In the genomic region with DNA sequence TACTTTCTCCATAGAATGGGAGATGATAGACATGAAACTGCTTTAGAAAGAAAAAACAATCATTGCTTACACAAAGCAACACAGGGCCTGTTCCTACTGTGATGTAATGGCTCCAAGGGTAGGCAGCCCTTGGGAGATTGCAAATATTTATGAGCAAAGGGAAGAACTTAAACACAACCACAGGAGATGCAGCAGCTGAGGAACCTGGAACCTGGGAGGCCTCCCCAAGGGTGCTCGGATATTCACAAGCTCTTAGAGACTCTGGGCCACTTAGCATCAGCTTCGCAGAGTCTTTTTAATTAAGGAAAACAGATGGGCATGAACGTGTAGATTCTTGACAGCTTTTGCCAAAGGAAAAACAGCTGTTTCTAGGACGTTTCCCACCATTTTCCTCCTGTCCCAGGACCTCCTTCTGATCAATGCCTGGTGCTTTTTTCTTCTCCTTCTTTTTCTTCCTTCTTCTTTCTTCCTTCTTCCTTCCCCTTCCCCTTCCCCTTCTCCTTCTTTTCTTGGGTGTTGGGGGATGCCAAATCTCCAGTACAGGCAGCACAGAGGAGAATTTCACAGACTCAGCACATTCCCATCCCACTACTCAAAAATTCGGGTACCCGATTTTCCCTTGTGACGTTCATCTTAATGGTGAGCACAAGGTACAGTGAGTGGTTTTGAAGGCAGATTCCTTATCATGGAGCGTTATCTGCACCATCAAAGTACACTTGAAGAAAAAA, we compare ENCODE assay signal across 20 cellular contexts. TPM values are rescaled to one million over a fixed set of nuclear protein-coding genes. Genes with fewer than 3 reads are reported as not detected.
A peak's percentile ranks its signal among the peaks of the same experiment; 100 is the strongest.
DNase-seq lines count a peak whose midpoint lies in the region; ATAC-seq and TF ChIP-seq lines count a peak whose summit lies in the region.
"Had no signal": no experiment of that assay in that cellular context is flagged by ENCODE, and none has a peak within 500 bp of the region (broad histone marks: within the 10 kb centered on the region; RNA-seq: fewer than 3 reads in every experiment).

No MANE protein-coding gene starts in this region.

- intact Hi-C loops in naive thymus-derived CD4-positive, alpha-beta T cell (cut with micrococcal nuclease), result loop anchor here in 1 of 2 donors (2.0 kb wide), 1 partner anchor 36 kb away; no protein-coding TSS in a partner anchor

- no peak overlapping the region for H2BK15ac ChIP-seq in H9 (ENCODE audit: low read depth, low read length)

- H3K4me3 Mint-ChIP-seq in activated CD4-positive, alpha-beta T cell treated with anti-CD3 and anti-CD28 coated beads, Interleukin-2, amount 10 ng/mL, durations not matched to agents 7 days and 5 days, result peak overlapping the region; percentile 68
- H3K4me3 Mint-ChIP-seq in H9, result no peak overlapping the region
- peak overlapping the region; percentile 65 for H3K4me3 Mint-ChIP-seq in activated T-helper 17 cell treated with anti-CD3 and anti-CD28 coated beads, Interleukin-2, amount 50 U/mL, for 72 hours
- peak overlapping the region; percentile 74 to 87 (median 82) for H3K4me3 Mint-ChIP-seq in naive thymus-derived CD4-positive, alpha-beta T cell
- H3K4me3 Mint-ChIP-seq in endodermal cell, result no peak overlapping the region
- H3K4me3 Mint-ChIP-seq: activated B cell treated with CpG ODN at 0.5 μM for 24 hours had no signal

- no peaks in the 10 kb centered on the region for H3F3A ChIP-seq in SK-N-SH (replicated peaks; ENCODE audit: insufficient read depth)

- H3K23ac ChIP-seq in H9 (ENCODE audit: insufficient read length, low read depth, low read length), result no peak overlapping the region

- no peak overlapping the region for H3K4me2 ChIP-seq in H9 (ENCODE audit: insufficient read depth, insufficient read length, low read length)
- H3K4me2 ChIP-seq in SK-N-SH, result no peak overlapping the region

- POLR2A ChIA-PET in activated CD4-positive, alpha-beta T cell treated with anti-CD3 and anti-CD28 coated beads, Interleukin-2, amount 10 ng/mL, durations not matched to agents 7 days and 5 days (lab: Charles Lee), result interaction anchor here (0.8 kb wide), 1 partner anchor 26 kb away, joined by 4 read pairs; no protein-coding TSS in a partner anchor
- POLR2A ChIA-PET in naive thymus-derived CD4-positive, alpha-beta T cell (lab: Charles Lee), result interaction anchor here (0.9 to 7.0 kb wide), 7 partner anchors 10 to 47 kb away, joined by 3 to 62 read pairs (median 11); no protein-coding TSS in a partner anchor
- POLR2A ChIA-PET in SK-N-SH (lab: Yijun Ruan, JAX), result interaction anchor here (0.6 kb wide), 1 partner anchor 10 kb away, joined by 3 read pairs; no protein-coding TSS in a partner anchor

- no peak overlapping the region for H3K56ac ChIP-seq in H9 (ENCODE audit: insufficient read length, low read depth, low read length)

- H3K27ac Mint-ChIP-seq in activated CD4-positive, alpha-beta T cell treated with anti-CD3 and anti-CD28 coated beads, Interleukin-2, amount 10 ng/mL, durations not matched to agents 7 days and 5 days, result peak overlapping the region; percentile 90
- H3K27ac Mint-ChIP-seq in H9, result peak overlapping the region in 1 of 3 experiments; percentile 29; a peak in 2 of 7 replicates
- H3K27ac Mint-ChIP-seq in activated T-helper 17 cell treated with anti-CD3 and anti-CD28 coated beads, Interleukin-2, amount 50 U/mL, for 72 hours, result peak overlapping the region; percentile 61
- H3K27ac Mint-ChIP-seq in naive thymus-derived CD4-positive, alpha-beta T cell, result peak overlapping the region; percentile 81 to 99 (median 96)
- no peak overlapping the region for H3K27ac Mint-ChIP-seq in endodermal cell
- H3K27ac Mint-ChIP-seq: activated B cell treated with CpG ODN at 0.5 μM for 24 hours had no signal

- peaks cover 12% of the 10 kb centered on the region for H3K36me3 Mint-ChIP-seq in activated CD4-positive, alpha-beta T cell treated with anti-CD3 and anti-CD28 coated beads, Interleukin-2, amount 10 ng/mL, durations not matched to agents 7 days and 5 days (ENCODE audit: low read depth)
- H3K36me3 Mint-ChIP-seq in H9 (ENCODE audit: insufficient read depth in 1 of 3, low read depth in 3 of 3), result no peaks in the 10 kb centered on the region
- H3K36me3 Mint-ChIP-seq in activated T-helper 17 cell treated with anti-CD3 and anti-CD28 coated beads, Interleukin-2, amount 50 U/mL, for 72 hours (ENCODE audit: low read depth), result no peaks in the 10 kb centered on the region
- peaks cover 0 to 8% (median 0%) of the 10 kb centered on the region in 5 donors for H3K36me3 Mint-ChIP-seq in naive thymus-derived CD4-positive, alpha-beta T cell
- no peaks in the 10 kb centered on the region for H3K36me3 Mint-ChIP-seq in endodermal cell (ENCODE audit: low read depth)

- no peaks in the 10 kb centered on the region for H3K79me1 ChIP-seq in H9 (ENCODE audit: insufficient read depth, low read depth, low read length, poor library complexity, severe bottlenecking)

- H4K91ac ChIP-seq in H9 (ENCODE audit: insufficient read length, low read depth, low read length), result no peak overlapping the region

- H3K27ac ChIP-seq in H9 (ENCODE audit: insufficient read length, low read depth, low read length) (no peak overlapping the region), SK-N-SH (ENCODE audit: low read depth in 2 of 2, low read length in 1 of 2) (no peak overlapping the region), endodermal cell (ENCODE audit: low read depth, low read length) (no peak overlapping the region)
- peak overlapping the region; percentile 66 for H3K27ac ChIP-seq in naive thymus-derived CD4-positive, alpha-beta T cell (ENCODE audit: low read depth, low read length)
- H3K27ac ChIP-seq: pancreas, stomach, upper lobe of left lung had no signal

- H3K4me3 ChIP-seq in naive thymus-derived CD4-positive, alpha-beta T cell (ENCODE audit: low read length), result peak overlapping the region; percentile 32
- H3K4me3 ChIP-seq in SK-N-SH (ENCODE audit: low read depth in 2 of 2, low read length in 1 of 2), result no peak overlapping the region
- H3K4me3 ChIP-seq in endodermal cell (ENCODE audit: low read length), result no peak overlapping the region
- H3K4me3 ChIP-seq: pancreas, stomach, upper lobe of left lung had no signal

- H2BK20ac ChIP-seq in H9 (ENCODE audit: low read depth, low read length, poor library complexity, severe bottlenecking), result no peak overlapping the region

- no peak overlapping the region for H2BK5ac ChIP-seq in H9 (ENCODE audit: insufficient read length, low read length)

- H3K9me3 Mint-ChIP-seq in activated CD4-positive, alpha-beta T cell treated with anti-CD3 and anti-CD28 coated beads, Interleukin-2, amount 10 ng/mL, durations not matched to agents 7 days and 5 days, result no peaks in the 10 kb centered on the region
- H3K9me3 Mint-ChIP-seq in H9 (no peaks in the 10 kb centered on the region), endodermal cell (no peaks in the 10 kb centered on the region)
- no peaks in the 10 kb centered on the region for H3K9me3 Mint-ChIP-seq in activated T-helper 17 cell treated with anti-CD3 and anti-CD28 coated beads, Interleukin-2, amount 50 U/mL, for 72 hours
- H3K9me3 Mint-ChIP-seq in naive thymus-derived CD4-positive, alpha-beta T cell, result no peaks in the 10 kb centered on the region
- H3K9me3 Mint-ChIP-seq: activated B cell treated with CpG ODN at 0.5 μM for 24 hours had no signal

- H3K9me3 ChIP-seq in H9 (ENCODE audit: control insufficient read depth, low read depth, low read length) (no peaks in the 10 kb centered on the region), SK-N-SH (no peaks in the 10 kb centered on the region), endodermal cell (ENCODE audit: control insufficient read depth, low read length) (no peaks in the 10 kb centered on the region)
- H3K9me3 ChIP-seq in naive thymus-derived CD4-positive, alpha-beta T cell (ENCODE audit: control insufficient read depth in 2 of 3, low read length in 3 of 3), result no peaks in the 10 kb centered on the region
- H3K9me3 ChIP-seq: pancreas, stomach, upper lobe of left lung had no signal

- no peaks in the 10 kb centered on the region for H4K20me1 ChIP-seq in H9 (ENCODE audit: control insufficient read depth, insufficient read depth, insufficient read length)
- no peaks in the 10 kb centered on the region for H4K20me1 ChIP-seq in SK-N-SH (ENCODE audit: insufficient read depth)

- no peaks in the 10 kb centered on the region for H3K23me2 ChIP-seq in H9 (ENCODE audit: insufficient read length, low read depth, low read length, poor library complexity, severe bottlenecking)

- H3K79me2 ChIP-seq in H9 (ENCODE audit: insufficient read depth, low read length) (no peaks in the 10 kb centered on the region), SK-N-SH (ENCODE audit: insufficient read depth) (no peaks in the 10 kb centered on the region)

- no peak for ATAC-seq in activated T-helper 17 cell treated with anti-CD3 and anti-CD28 coated beads, Interleukin-2, amount 50 U/mL, for 72 hours (replicated peaks)
- no peak for ATAC-seq in naive thymus-derived CD4-positive, alpha-beta T cell
- ATAC-seq in GM18498 (IDR thresholded peaks at IDR 0.05; ENCODE audit: unreplicated experiment), result no peak
- ATAC-seq: pancreas had no signal

- no peak overlapping the region for H3K18ac ChIP-seq in H9 (ENCODE audit: insufficient read length, low read depth, low read length)

- no peak for TF ChIP-seq CTCF in H9 (conservative IDR thresholded peaks at IDR 0.05)
- no peak for TF ChIP-seq CTCF in SK-N-SH (IDR thresholded peaks at IDR 0.05)
- no peak for TF ChIP-seq CTCF in endodermal cell (conservative IDR thresholded peaks at IDR 0.05)

- H4K8ac ChIP-seq in H9 (replicated peaks; ENCODE audit: insufficient read length, low read depth, low read length), result no peak overlapping the region

- H2AFZ ChIP-seq in H9 (ENCODE audit: low read length) (no peak overlapping the region), SK-N-SH (ENCODE audit: low read depth) (no peak overlapping the region)

- WGBS in H9 (ENCODE audit: extremely low coverage, insufficient read length, low lambda C conversion rate), result no CpG with 5 or more reads among the region's 8 CpGs
- WGBS in SK-N-SH (ENCODE audit: low lambda C conversion rate), result 82% methylated on average over 8 of the region's 8 CpGs
- 86 to 87% methylated on average over 8 of the region's 8 CpGs for WGBS in endodermal cell (ENCODE audit: insufficient coverage in 1 of 2, insufficient read length in 1 of 2), 2 experiments

- no peak overlapping the region for H2AK5ac ChIP-seq in H9 (ENCODE audit: insufficient read length, low read length)

- H4K5ac ChIP-seq in H9 (ENCODE audit: insufficient read length, low read depth, low read length), result no peak overlapping the region

- H3K27me3 ChIP-seq in H9 (ENCODE audit: insufficient read depth, low read length) (no peaks in the 10 kb centered on the region), SK-N-SH (ENCODE audit: insufficient read depth) (no peaks in the 10 kb centered on the region), endodermal cell (ENCODE audit: control insufficient read depth, insufficient read depth, low read length, poor library complexity, severe bottlenecking) (no peaks in the 10 kb centered on the region)
- H3K27me3 ChIP-seq in naive thymus-derived CD4-positive, alpha-beta T cell (ENCODE audit: control insufficient read depth in 2 of 2, insufficient read depth in 2 of 2, low read length in 2 of 2), result no peaks in the 10 kb centered on the region
- H3K27me3 ChIP-seq: pancreas, stomach, upper lobe of left lung had no signal

- H3T11ph ChIP-seq in H9 (ENCODE audit: low read length), result no peak overlapping the region

- 0 out of 2 replicates have a peak, but pooled peaks cover 3% of the 10 kb centered on the region for H3K4me1 ChIP-seq in H9 (ENCODE audit: insufficient read depth, low read length)
- peaks cover 53 to 87% of the 10 kb centered on the region in 2 donors for H3K4me1 ChIP-seq in naive thymus-derived CD4-positive, alpha-beta T cell (ENCODE audit: control insufficient read depth in 2 of 2, insufficient read depth in 2 of 2, low read length in 2 of 2)
- H3K4me1 ChIP-seq in SK-N-SH (ENCODE audit: control insufficient read depth in 1 of 2, insufficient read depth in 2 of 2, low read depth in 1 of 2, low read length in 1 of 2), result peaks cover 0 to 27% of the 10 kb centered on the region in 2 experiments; a peak in 1 of 4 replicates
- no peaks in the 10 kb centered on the region for H3K4me1 ChIP-seq in endodermal cell (ENCODE audit: control insufficient read depth, insufficient read depth, low read length)
- H3K4me1 ChIP-seq: pancreas, stomach, upper lobe of left lung had no signal

- CTCF ChIA-PET in activated CD4-positive, alpha-beta T cell treated with anti-CD3 and anti-CD28 coated beads, Interleukin-2, amount 10 ng/mL, durations not matched to agents 7 days and 5 days (lab: Charles Lee), result interaction anchor here (0.8 to 2.2 kb wide), 5 partner anchors 9 to 47 kb away, joined by 3 to 9 read pairs (median 6); no protein-coding TSS in a partner anchor
- CTCF ChIA-PET in naive thymus-derived CD4-positive, alpha-beta T cell (lab: Charles Lee), result interaction anchor here (0.6 to 1.6 kb wide), 10 partner anchors 12 to 58 kb away, joined by 3 to 7 read pairs (median 4); no protein-coding TSS in a partner anchor
- CTCF ChIA-PET in SK-N-SH (lab: Yijun Ruan, JAX), result interaction anchor here (0.9 to 2.8 kb wide), 3 partner anchors 15 to 47 kb away, joined by 3 to 16 read pairs (median 5); no protein-coding TSS in a partner anchor

- no peaks in the 10 kb centered on the region for H3K9me2 ChIP-seq in SK-N-SH

- TF ChIP-seq EP300 in SK-N-SH (IDR thresholded peaks at IDR 0.05; ENCODE audit: borderline replicate concordance in 1 of 2, low read depth in 1 of 2, low read length in 1 of 2), result no peak

- H2BK120ac ChIP-seq in H9 (ENCODE audit: low read depth, low read length, poor library complexity, severe bottlenecking), result no peak overlapping the region

- peaks cover 83% of the 10 kb centered on the region for H3K4me1 Mint-ChIP-seq in activated CD4-positive, alpha-beta T cell treated with anti-CD3 and anti-CD28 coated beads, Interleukin-2, amount 10 ng/mL, durations not matched to agents 7 days and 5 days
- H3K4me1 Mint-ChIP-seq in H9, result peaks cover 10 to 11% of the 10 kb centered on the region in 2 experiments
- H3K4me1 Mint-ChIP-seq in activated T-helper 17 cell treated with anti-CD3 and anti-CD28 coated beads, Interleukin-2, amount 50 U/mL, for 72 hours, result peaks cover 42% of the 10 kb centered on the region
- H3K4me1 Mint-ChIP-seq in naive thymus-derived CD4-positive, alpha-beta T cell, result peaks cover 45 to 98% (median 85%) of the 10 kb centered on the region in 7 donors
- peaks cover 19% of the 10 kb centered on the region for H3K4me1 Mint-ChIP-seq in endodermal cell

- H3K4ac ChIP-seq in H9 (ENCODE audit: low read depth, low read length), result no peak overlapping the region

- DNase-seq in activated CD4-positive, alpha-beta T cell treated with anti-CD3 and anti-CD28 coated beads, Interleukin-2, amount 10 ng/mL, durations not matched to agents 7 days and 5 days, result no peak
- no peak for DNase-seq in activated CD4-positive, alpha-beta T cell treated with anti-CD3 and anti-CD28 coated beads for 48 hours
- DNase-seq in H9, result peak; percentile 6
- DNase-seq in naive thymus-derived CD4-positive, alpha-beta T cell, result peak in 5 of 9 donors; percentile 43 to 57 (median 49)
- DNase-seq in SK-N-SH, result no peak
- no peak for DNase-seq in endodermal cell
- DNase-seq: ACHN, activated B cell treated with CpG ODN at 0.5 μM for 24 hours, aorta, cerebellar nuclear complex, GOT3, islet precursor cell, MV-4-11, NCI-H187 treated with DMSO at 0.1 percent for 48 hours, NCI-H526, pancreas, stomach, upper lobe of left lung had no signal

- H3K36me3 ChIP-seq in naive thymus-derived CD4-positive, alpha-beta T cell (ENCODE audit: control insufficient read depth in 2 of 3, insufficient read depth in 3 of 3, low read length in 3 of 3), result no peaks in the 10 kb centered on the region
- H3K36me3 ChIP-seq in SK-N-SH (replicated peaks in 1 of 2; ENCODE audit: control insufficient read depth in 1 of 2, insufficient read depth in 2 of 2, low read length in 1 of 2) (no peaks in the 10 kb centered on the region), endodermal cell (ENCODE audit: control insufficient read depth, insufficient read depth, low read length) (no peaks in the 10 kb centered on the region)
- H3K36me3 ChIP-seq: pancreas, stomach, upper lobe of left lung had no signal

- H3K9ac ChIP-seq in H9 (ENCODE audit: extremely low read depth, insufficient read length, low read length), result no peak overlapping the region
- H3K9ac ChIP-seq in SK-N-SH, result no peak overlapping the region
- no peak overlapping the region for H3K9ac ChIP-seq in endodermal cell (ENCODE audit: extremely low read depth, low read length, poor library complexity, severe bottlenecking)

- no peak for TF ChIP-seq RAD21 in SK-N-SH (IDR thresholded peaks at IDR 0.05; ENCODE audit: low read length)

- H2BK12ac ChIP-seq in H9 (ENCODE audit: insufficient read length, low read depth, low read length), result no peak overlapping the region

- H3K27me3 Mint-ChIP-seq in activated CD4-positive, alpha-beta T cell treated with anti-CD3 and anti-CD28 coated beads, Interleukin-2, amount 10 ng/mL, durations not matched to agents 7 days and 5 days, result peaks cover 2% of the 10 kb centered on the region
- H3K27me3 Mint-ChIP-seq in H9 (ENCODE audit: low read depth), result peaks cover 15% of the 10 kb centered on the region
- no peaks in the 10 kb centered on the region for H3K27me3 Mint-ChIP-seq in activated T-helper 17 cell treated with anti-CD3 and anti-CD28 coated beads, Interleukin-2, amount 50 U/mL, for 72 hours
- peaks cover 0 to 18% (median 0%) of the 10 kb centered on the region in 5 donors for H3K27me3 Mint-ChIP-seq in naive thymus-derived CD4-positive, alpha-beta T cell
- H3K27me3 Mint-ChIP-seq in endodermal cell (ENCODE audit: insufficient read depth), result no peaks in the 10 kb centered on the region

- H3K14ac ChIP-seq in H9 (ENCODE audit: insufficient read depth, low read length), result no peak overlapping the region

RNA-seq across cellular contexts. Expression of a gene that starts 28.1 kb away (rescaled TPM):
- 100 to 1,000 TPM; 271 to 283 TPM for total RNA-seq in activated CD4-positive, alpha-beta T cell treated with anti-CD3 and anti-CD28 coated beads, Interleukin-2, amount 10 ng/mL, durations not matched to agents 7 days and 5 days
- total RNA-seq in H9 (2021) (17.2 and 18.2 TPM in 2 replicates), endodermal cell (10 to 100 TPM; 14.9 to 19.4 TPM)
- 10 to 100 TPM in 1 of 2 donors, 1 to 10 TPM in 1; 5.9 to 42.2 TPM for total RNA-seq in activated T-helper 17 cell treated with anti-CD3 and anti-CD28 coated beads, Interleukin-2, amount 50 U/mL, for 72 hours
- 1,000 to 10,000 TPM in 2 of 5 experiments, 100 to 1,000 TPM in 3; 203 to 1,066 (median 643) TPM for total RNA-seq in naive thymus-derived CD4-positive, alpha-beta T cell
- polyA plus RNA-seq in naive thymus-derived CD4-positive, alpha-beta T cell, result 100 to 1,000 TPM; 356 to 560 TPM
- polyA plus RNA-seq in SK-N-SH (2012; rRNA removed), result 2.3 and 2.7 TPM in 2 replicates
- polyA plus RNA-seq in SK-N-SH (2012; cell fraction: cytosol; rRNA removed), result 1.9 and 2.9 TPM in 2 replicates
- polyA plus RNA-seq in SK-N-SH (2012; cell fraction: nucleus; rRNA removed), result 4.0 and 4.4 TPM in 2 replicates
- 9.0 TPM for polyA plus RNA-seq in endodermal cell (2013, experiment 1 of 2)
- polyA plus RNA-seq in endodermal cell (2013, experiment 2 of 2), result 8.9 TPM

Comparison
In these comparisons a context has a peak if more than half of its experiments do, and no peak if none do; other contexts are left out.
1. DNase-seq: peak in H9 (single experiment) and naive thymus-derived CD4-positive, alpha-beta T cell (5 of 9); none in activated CD4-positive, alpha-beta T cell treated with anti-CD3 and anti-CD28 coated beads, Interleukin-2, amount 10 ng/mL, durations not matched to agents 7 days and 5 days (single experiment), activated CD4-positive, alpha-beta T cell treated with anti-CD3 and anti-CD28 coated beads for 48 hours (single experiment), SK-N-SH (single experiment) and endodermal cell (single experiment).
2. H3K4me3 Mint-ChIP-seq: peak in activated CD4-positive, alpha-beta T cell treated with anti-CD3 and anti-CD28 coated beads, Interleukin-2, amount 10 ng/mL, durations not matched to agents 7 days and 5 days (single experiment), activated T-helper 17 cell treated with anti-CD3 and anti-CD28 coated beads, Interleukin-2, amount 50 U/mL, for 72 hours (single experiment) and naive thymus-derived CD4-positive, alpha-beta T cell (10 of 10); none in H9 (0 of 2) and endodermal cell (single experiment).
3. RNA of a gene that starts 28.1 kb away (total RNA-seq): 203 to 1,066 TPM in naive thymus-derived CD4-positive, alpha-beta T cell and 271 to 283 TPM in activated CD4-positive, alpha-beta T cell treated with anti-CD3 and anti-CD28 coated beads, Interleukin-2, amount 10 ng/mL, durations not matched to agents 7 days and 5 days; 5.9 to 42.2 TPM in activated T-helper 17 cell treated with anti-CD3 and anti-CD28 coated beads, Interleukin-2, amount 50 U/mL, for 72 hours, 14.9 to 19.4 TPM in endodermal cell and 17.2 to 18.2 TPM in H9; every median in the first group is over 4 times any median in the second.